1 cellular context compared by ENCODE assay signal in the genomic region with DNA sequence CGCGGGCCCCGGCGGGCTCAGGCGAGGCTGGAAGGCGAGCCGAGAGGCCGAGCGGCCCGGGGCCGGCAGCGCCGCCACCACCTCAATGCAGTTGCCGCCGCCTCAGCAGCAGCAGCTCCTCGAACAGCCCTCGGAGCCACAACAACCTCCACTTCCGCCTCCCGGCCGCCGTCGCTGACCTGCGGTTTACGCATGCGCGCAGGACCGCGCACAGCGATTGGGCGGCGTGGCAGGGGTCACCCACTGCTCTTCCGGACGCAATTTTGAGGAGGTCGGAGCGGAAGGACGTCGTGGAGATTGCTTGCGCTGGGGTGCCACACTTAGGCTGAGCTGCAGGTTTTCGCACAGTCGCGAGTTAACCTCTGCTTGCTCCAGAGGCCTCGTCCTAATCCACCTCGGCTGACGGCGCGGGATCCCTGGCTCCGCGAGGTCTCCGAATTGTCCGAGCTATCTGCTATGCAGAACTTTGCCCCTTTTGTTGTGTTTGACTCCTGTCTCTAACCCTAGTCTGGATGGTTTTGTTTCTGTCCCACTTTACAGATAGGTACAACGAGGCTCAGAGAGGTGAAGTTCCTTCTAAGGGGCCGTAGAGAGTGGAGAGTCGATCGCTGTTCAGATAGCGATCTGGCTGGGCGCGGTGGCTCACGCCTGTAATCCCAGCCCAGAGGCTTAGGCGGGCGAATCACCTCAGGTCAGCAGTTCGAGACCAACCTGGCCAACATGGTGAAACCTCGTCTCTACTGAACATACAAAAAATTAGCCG.
TF ChIP-seq lines count a peak whose summit lies in the region.

A gene (plus strand): TSS at position 243 of the 763 bp plus-strand sequence. CDS start 6,657 bp downstream, outside the sequence.
A gene with protein sequence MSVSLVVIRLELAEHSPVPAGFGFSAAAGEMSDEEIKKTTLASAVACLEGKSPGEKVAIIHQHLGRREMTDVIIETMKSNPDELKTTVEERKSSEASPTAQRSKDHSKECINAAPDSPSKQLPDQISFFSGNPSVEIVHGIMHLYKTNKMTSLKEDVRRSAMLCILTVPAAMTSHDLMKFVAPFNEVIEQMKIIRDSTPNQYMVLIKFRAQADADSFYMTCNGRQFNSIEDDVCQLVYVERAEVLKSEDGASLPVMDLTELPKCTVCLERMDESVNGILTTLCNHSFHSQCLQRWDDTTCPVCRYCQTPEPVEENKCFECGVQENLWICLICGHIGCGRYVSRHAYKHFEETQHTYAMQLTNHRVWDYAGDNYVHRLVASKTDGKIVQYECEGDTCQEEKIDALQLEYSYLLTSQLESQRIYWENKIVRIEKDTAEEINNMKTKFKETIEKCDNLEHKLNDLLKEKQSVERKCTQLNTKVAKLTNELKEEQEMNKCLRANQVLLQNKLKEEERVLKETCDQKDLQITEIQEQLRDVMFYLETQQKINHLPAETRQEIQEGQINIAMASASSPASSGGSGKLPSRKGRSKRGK (minus strand): TSS at position 146 of the 763 bp plus-strand sequence. CDS start 164 bp downstream, outside the sequence.

TF ChIP-seq in HepG2, 621 proteins besides CTCF, POLR2A, EP300 and RAD21 (continued from another document and continues in another):
- TF ChIP-seq, protein P1, sequence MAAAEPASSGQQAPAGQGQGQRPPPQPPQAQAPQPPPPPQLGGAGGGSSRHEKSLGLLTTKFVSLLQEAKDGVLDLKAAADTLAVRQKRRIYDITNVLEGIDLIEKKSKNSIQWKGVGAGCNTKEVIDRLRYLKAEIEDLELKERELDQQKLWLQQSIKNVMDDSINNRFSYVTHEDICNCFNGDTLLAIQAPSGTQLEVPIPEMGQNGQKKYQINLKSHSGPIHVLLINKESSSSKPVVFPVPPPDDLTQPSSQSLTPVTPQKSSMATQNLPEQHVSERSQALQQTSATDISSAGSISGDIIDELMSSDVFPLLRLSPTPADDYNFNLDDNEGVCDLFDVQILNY (CRISPR knock-in tag; conservative IDR thresholded peaks at IDR 0.05): no peak
- TF ChIP-seq ZNF615 (CRISPR knock-in tag; IDR thresholded peaks at IDR 0.05; ENCODE audit: borderline replicate concordance) (no peak), ZNF790 (CRISPR knock-in tag; IDR thresholded peaks at IDR 0.05; ENCODE audit: borderline replicate concordance) (peak; percentile 89), MAFF (IDR thresholded peaks at IDR 0.05; ENCODE audit: low read depth, low read length) (no peak), POLR2AphosphoS5 (IDR thresholded peaks at IDR 0.05; ENCODE audit: low read depth, low read length) (peak; percentile 95), TMF1 (CRISPR knock-in tag; IDR thresholded peaks at IDR 0.05; ENCODE audit: low read depth) (no peak), HNF4A (CRISPR knock-in tag; IDR thresholded peaks at IDR 0.05) (peak; percentile 29), U2AF1 (optimal IDR thresholded peaks at IDR 0.05; ENCODE audit: low read depth, low read length) (no peak), EZH2 (conservative IDR thresholded peaks at IDR 0.05; ENCODE audit: low read depth, low read length) (no peak), MED1 (CRISPR knock-in tag; IDR thresholded peaks at IDR 0.05) (peak; percentile 18; the same call in 1 of the 2 replicates), KLF6 (CRISPR knock-in tag; IDR thresholded peaks at IDR 0.05) (peak; percentile 56), HDAC6 (IDR thresholded peaks at IDR 0.05; ENCODE audit: low read depth, low read length) (no peak), PAWR (CRISPR knock-in tag; IDR thresholded peaks at IDR 0.05; ENCODE audit: borderline replicate concordance) (no peak)
- TF ChIP-seq, protein P2, sequence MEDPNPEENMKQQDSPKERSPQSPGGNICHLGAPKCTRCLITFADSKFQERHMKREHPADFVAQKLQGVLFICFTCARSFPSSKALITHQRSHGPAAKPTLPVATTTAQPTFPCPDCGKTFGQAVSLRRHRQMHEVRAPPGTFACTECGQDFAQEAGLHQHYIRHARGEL (CRISPR knock-in tag; IDR thresholded peaks at IDR 0.05): no peak
- TF ChIP-seq, protein P3, sequence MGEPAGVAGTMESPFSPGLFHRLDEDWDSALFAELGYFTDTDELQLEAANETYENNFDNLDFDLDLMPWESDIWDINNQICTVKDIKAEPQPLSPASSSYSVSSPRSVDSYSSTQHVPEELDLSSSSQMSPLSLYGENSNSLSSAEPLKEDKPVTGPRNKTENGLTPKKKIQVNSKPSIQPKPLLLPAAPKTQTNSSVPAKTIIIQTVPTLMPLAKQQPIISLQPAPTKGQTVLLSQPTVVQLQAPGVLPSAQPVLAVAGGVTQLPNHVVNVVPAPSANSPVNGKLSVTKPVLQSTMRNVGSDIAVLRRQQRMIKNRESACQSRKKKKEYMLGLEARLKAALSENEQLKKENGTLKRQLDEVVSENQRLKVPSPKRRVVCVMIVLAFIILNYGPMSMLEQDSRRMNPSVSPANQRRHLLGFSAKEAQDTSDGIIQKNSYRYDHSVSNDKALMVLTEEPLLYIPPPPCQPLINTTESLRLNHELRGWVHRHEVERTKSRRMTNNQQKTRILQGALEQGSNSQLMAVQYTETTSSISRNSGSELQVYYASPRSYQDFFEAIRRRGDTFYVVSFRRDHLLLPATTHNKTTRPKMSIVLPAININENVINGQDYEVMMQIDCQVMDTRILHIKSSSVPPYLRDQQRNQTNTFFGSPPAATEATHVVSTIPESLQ (CRISPR knock-in tag; conservative IDR thresholded peaks at IDR 0.05): 0 out of 2 replicates have a peak, but pooled peaks have one; percentile 20
- TF ChIP-seq, protein P4, sequence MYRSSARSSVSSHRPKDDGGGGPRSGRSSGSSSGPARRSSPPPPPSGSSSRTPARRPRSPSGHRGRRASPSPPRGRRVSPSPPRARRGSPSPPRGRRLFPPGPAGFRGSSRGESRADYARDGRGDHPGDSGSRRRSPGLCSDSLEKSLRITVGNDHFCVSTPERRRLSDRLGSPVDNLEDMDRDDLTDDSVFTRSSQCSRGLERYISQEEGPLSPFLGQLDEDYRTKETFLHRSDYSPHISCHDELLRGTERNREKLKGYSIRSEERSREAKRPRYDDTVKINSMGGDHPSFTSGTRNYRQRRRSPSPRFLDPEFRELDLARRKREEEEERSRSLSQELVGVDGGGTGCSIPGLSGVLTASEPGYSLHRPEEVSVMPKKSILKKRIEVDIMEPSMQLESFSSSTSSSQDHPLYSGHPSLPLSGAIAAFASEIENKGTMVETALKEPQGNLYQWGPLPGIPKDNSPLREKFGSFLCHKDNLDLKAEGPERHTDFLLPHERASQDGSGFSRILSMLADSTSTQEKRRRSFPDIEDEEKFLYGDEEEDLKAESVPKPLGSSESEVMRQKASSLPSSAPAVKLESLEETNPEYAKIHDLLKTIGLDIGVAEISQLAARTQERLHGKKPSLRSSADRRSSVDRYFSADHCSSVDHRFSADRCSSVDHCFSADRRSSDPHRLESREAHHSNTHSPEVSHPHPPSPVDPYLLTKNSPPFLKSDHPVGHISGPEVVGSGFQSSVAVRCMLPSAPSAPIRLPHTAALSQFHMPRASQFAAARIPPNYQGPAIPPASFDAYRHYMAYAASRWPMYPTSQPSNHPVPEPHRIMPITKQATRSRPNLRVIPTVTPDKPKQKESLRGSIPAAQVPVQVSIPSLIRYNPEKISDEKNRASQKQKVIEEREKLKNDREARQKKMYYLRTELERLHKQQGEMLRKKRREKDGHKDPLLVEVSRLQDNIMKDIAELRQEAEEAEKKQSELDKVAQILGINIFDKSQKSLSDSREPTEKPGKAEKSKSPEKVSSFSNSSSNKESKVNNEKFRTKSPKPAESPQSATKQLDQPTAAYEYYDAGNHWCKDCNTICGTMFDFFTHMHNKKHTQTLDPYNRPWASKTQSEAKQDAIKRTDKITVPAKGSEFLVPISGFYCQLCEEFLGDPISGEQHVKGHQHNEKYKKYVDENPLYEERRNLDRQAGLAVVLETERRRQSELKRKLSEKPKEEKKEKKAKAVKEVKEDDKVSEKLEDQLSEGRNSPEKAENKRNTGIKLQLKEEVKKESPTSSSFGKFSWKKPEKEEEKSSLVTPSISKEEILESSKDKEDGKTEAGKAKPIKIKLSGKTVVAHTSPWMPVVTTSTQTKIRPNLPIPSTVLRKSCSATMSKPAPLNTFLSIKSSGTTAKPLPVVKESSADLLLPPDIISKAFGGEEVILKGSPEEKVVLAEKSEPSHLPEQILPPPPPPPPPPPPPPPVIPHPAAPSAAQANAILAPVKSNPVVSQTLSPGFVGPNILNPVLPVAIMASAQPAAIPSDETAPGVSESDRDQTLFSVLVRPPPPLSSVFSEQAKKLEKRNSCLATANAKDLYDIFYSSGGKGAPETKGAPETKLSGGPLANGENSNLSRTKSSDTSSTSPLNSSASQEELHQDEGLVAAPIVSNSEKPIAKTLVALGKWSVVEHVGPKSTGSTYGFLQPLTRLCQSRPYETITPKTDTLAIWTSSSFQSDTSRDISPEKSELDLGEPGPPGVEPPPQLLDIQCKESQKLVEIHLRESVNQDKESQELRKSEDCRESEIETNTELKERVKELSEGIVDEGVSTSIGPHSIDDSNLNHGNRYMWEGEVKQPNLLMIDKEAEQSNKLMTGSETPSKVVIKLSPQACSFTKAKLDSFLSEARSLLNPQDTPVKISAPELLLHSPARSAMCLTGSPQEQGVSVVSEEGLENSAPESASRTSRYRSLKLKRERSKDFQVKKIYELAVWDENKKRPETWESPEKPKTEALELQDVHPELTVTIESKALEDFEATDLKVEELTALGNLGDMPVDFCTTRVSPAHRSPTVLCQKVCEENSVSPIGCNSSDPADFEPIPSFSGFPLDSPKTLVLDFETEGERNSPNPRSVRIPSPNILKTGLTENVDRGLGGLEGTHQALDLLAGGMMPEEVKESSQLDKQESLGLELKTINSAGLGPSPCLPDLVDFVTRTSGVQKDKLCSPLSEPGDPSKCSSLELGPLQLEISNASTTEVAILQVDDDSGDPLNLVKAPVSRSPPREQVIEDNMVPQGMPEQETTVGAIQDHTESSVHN (CRISPR knock-in tag; IDR thresholded peaks at IDR 0.05): no peak
- TF ChIP-seq, protein P5, sequence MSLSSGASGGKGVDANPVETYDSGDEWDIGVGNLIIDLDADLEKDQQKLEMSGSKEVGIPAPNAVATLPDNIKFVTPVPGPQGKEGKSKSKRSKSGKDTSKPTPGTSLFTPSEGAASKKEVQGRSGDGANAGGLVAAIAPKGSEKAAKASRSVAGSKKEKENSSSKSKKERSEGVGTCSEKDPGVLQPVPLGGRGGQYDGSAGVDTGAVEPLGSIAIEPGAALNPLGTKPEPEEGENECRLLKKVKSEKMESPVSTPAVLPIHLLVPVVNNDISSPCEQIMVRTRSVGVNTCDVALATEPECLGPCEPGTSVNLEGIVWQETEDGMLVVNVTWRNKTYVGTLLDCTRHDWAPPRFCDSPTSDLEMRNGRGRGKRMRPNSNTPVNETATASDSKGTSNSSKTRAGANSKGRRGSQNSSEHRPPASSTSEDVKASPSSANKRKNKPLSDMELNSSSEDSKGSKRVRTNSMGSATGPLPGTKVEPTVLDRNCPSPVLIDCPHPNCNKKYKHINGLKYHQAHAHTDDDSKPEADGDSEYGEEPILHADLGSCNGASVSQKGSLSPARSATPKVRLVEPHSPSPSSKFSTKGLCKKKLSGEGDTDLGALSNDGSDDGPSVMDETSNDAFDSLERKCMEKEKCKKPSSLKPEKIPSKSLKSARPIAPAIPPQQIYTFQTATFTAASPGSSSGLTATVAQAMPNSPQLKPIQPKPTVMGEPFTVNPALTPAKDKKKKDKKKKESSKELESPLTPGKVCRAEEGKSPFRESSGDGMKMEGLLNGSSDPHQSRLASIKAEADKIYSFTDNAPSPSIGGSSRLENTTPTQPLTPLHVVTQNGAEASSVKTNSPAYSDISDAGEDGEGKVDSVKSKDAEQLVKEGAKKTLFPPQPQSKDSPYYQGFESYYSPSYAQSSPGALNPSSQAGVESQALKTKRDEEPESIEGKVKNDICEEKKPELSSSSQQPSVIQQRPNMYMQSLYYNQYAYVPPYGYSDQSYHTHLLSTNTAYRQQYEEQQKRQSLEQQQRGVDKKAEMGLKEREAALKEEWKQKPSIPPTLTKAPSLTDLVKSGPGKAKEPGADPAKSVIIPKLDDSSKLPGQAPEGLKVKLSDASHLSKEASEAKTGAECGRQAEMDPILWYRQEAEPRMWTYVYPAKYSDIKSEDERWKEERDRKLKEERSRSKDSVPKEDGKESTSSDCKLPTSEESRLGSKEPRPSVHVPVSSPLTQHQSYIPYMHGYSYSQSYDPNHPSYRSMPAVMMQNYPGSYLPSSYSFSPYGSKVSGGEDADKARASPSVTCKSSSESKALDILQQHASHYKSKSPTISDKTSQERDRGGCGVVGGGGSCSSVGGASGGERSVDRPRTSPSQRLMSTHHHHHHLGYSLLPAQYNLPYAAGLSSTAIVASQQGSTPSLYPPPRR (CRISPR knock-in tag; IDR thresholded peaks at IDR 0.05; ENCODE audit: borderline replicate concordance): no peak
- TF ChIP-seq, protein P6, sequence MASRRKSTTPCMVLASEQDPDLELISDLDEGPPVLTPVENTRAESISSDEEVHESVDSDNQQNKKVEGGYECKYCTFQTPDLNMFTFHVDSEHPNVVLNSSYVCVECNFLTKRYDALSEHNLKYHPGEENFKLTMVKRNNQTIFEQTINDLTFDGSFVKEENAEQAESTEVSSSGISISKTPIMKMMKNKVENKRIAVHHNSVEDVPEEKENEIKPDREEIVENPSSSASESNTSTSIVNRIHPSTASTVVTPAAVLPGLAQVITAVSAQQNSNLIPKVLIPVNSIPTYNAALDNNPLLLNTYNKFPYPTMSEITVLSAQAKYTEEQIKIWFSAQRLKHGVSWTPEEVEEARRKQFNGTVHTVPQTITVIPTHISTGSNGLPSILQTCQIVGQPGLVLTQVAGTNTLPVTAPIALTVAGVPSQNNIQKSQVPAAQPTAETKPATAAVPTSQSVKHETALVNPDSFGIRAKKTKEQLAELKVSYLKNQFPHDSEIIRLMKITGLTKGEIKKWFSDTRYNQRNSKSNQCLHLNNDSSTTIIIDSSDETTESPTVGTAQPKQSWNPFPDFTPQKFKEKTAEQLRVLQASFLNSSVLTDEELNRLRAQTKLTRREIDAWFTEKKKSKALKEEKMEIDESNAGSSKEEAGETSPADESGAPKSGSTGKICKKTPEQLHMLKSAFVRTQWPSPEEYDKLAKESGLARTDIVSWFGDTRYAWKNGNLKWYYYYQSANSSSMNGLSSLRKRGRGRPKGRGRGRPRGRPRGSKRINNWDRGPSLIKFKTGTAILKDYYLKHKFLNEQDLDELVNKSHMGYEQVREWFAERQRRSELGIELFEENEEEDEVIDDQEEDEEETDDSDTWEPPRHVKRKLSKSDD (CRISPR knock-in tag; IDR thresholded peaks at IDR 0.05; ENCODE audit: low read depth): no peak
- TF ChIP-seq, protein P7, sequence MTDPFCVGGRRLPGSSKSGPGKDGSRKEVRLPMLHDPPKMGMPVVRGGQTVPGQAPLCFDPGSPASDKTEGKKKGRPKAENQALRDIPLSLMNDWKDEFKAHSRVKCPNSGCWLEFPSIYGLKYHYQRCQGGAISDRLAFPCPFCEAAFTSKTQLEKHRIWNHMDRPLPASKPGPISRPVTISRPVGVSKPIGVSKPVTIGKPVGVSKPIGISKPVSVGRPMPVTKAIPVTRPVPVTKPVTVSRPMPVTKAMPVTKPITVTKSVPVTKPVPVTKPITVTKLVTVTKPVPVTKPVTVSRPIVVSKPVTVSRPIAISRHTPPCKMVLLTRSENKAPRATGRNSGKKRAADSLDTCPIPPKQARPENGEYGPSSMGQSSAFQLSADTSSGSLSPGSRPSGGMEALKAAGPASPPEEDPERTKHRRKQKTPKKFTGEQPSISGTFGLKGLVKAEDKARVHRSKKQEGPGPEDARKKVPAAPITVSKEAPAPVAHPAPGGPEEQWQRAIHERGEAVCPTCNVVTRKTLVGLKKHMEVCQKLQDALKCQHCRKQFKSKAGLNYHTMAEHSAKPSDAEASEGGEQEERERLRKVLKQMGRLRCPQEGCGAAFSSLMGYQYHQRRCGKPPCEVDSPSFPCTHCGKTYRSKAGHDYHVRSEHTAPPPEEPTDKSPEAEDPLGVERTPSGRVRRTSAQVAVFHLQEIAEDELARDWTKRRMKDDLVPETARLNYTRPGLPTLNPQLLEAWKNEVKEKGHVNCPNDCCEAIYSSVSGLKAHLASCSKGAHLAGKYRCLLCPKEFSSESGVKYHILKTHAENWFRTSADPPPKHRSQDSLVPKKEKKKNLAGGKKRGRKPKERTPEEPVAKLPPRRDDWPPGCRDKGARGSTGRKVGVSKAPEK (CRISPR knock-in tag; IDR thresholded peaks at IDR 0.05; ENCODE audit: borderline replicate concordance): no peak
